Comparison of ENCODE assay signal across 1 cellular context in genomic region chr22:22030493-22031182, GRCh38.
TF ChIP-seq lines count a peak whose summit lies in the region.

No MANE protein-coding gene starts in this region.

TF ChIP-seq in GM12878, 131 proteins besides CTCF, POLR2A, EP300 and RAD21 (continues in another document):
- TF ChIP-seq TBL1XR1 (IDR thresholded peaks at IDR 0.05; ENCODE audit: low read depth, low read length), result no peak
- no peak for TF ChIP-seq CEBPZ (IDR thresholded peaks at IDR 0.05; ENCODE audit: low read depth, low read length)
- TF ChIP-seq FOS (IDR thresholded peaks at IDR 0.05; ENCODE audit: borderline replicate concordance, extremely low read depth, insufficient read length), result no peak
- TF ChIP-seq ELK1 (IDR thresholded peaks at IDR 0.05; ENCODE audit: low read depth, low read length), result no peak
- no peak for TF ChIP-seq NFIC (IDR thresholded peaks at IDR 0.05; ENCODE audit: low read depth, low read length)
- TF ChIP-seq BRCA1 (IDR thresholded peaks at IDR 0.05; ENCODE audit: low read depth, low read length), result no peak
- no peak for TF ChIP-seq MTA3 (IDR thresholded peaks at IDR 0.05; ENCODE audit: borderline replicate concordance, low read length)
- no peak for TF ChIP-seq ZNF592 (IDR thresholded peaks at IDR 0.05)
- 0 out of 2 replicates have a peak, but pooled peaks have one; percentile 17 for TF ChIP-seq REST (IDR thresholded peaks at IDR 0.05; ENCODE audit: low read depth, low read length)
- TF ChIP-seq PBX3 (IDR thresholded peaks at IDR 0.05; ENCODE audit: insufficient replicate concordance, low read depth, low read length), result peak; percentile 57
- peak; percentile 66 for TF ChIP-seq MEF2B (IDR thresholded peaks at IDR 0.05; ENCODE audit: partially characterized antibody, poor library complexity, severe bottlenecking)
- TF ChIP-seq HSF1 (IDR thresholded peaks at IDR 0.05; ENCODE audit: low read depth, low read length), result no peak
- TF ChIP-seq TARDBP (IDR thresholded peaks at IDR 0.05; ENCODE audit: borderline replicate concordance), result peak; percentile 83; the same call in 1 of the 2 replicates
- TF ChIP-seq ZBTB40 (IDR thresholded peaks at IDR 0.05; ENCODE audit: borderline replicate concordance), result no peak
- TF ChIP-seq ZBED1 (IDR thresholded peaks at IDR 0.05; ENCODE audit: borderline replicate concordance), result peak; percentile 82
- 0 out of 2 replicates have a peak, but pooled peaks have one; percentile 43 for TF ChIP-seq POLR2AphosphoS2 (IDR thresholded peaks at IDR 0.05; ENCODE audit: low read depth, low read length)
- TF ChIP-seq IRF3 (IDR thresholded peaks at IDR 0.05), result no peak
- TF ChIP-seq MYC (IDR thresholded peaks at IDR 0.05; ENCODE audit: insufficient read depth, insufficient read length, insufficient replicate concordance, low read length, severe bottlenecking), result no peak
- TF ChIP-seq RB1 (IDR thresholded peaks at IDR 0.05; ENCODE audit: borderline replicate concordance), result no peak
- TF ChIP-seq FOXM1 (IDR thresholded peaks at IDR 0.05; ENCODE audit: low read depth, low read length), result no peak
- TF ChIP-seq ZNF207 (IDR thresholded peaks at IDR 0.05; ENCODE audit: borderline replicate concordance), result no peak
- no peak for TF ChIP-seq PAX8 (IDR thresholded peaks at IDR 0.05)
- TF ChIP-seq STAT3 (IDR thresholded peaks at IDR 0.05; ENCODE audit: low read depth, low read length), result no peak
- TF ChIP-seq SREBF2 (IDR thresholded peaks at IDR 0.05; ENCODE audit: low read length), result no peak; the same call in 1 of the 2 replicates
- no peak; the same call in 1 of the 2 replicates for TF ChIP-seq NR2C1 (IDR thresholded peaks at IDR 0.05)
- no peak for TF ChIP-seq ATF3 (IDR thresholded peaks at IDR 0.05; ENCODE audit: borderline replicate concordance, extremely low read depth, low read depth, low read length)
- 0 out of 2 replicates have a peak, but pooled peaks have one; percentile 13 for TF ChIP-seq RELB (IDR thresholded peaks at IDR 0.05; ENCODE audit: low read depth)
